1 cellular context compared by ENCODE assay signal in the genomic region with DNA sequence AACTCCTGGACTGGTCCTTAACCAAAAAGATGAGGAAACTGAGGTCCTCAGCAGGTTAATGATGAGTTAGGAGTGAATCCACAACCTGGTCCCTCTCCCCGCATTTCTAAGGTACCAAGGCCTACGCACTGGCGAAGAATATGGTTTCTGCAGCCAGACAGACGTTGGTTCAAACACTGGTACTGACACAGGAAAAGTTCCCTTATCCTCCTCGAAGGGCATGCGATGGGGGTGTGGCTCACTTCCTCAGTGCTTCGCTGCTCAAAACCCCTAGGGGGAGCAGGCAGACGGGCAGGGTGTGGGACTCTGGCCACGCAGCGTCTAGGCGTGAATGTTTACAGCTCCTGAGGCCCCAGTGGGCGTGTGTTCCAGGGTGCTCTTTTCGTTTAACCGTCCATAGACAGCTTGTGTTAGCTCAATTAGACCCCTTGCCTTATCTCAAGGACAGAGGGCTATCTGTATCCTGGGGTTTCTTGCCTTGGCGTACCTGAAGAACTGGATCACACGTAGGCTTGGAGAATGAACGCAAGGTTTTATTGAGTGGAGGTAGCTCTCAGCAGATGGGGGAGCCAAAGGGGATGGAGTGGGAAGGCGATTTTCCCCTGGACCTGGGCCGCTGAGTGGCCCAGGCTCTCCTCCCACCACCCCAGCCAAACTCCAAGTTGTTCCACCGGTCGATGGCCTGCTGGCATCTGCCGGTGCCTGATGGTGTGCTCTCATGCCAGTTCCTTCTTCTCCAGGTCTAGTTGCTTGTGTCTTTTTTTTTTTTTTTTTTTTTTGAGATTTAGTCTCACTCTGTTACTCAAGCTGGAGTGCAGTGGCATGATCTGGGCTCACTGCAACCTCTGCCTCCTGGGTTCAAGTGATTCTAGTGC.
TF ChIP-seq lines count a peak whose summit lies in the region.

No MANE protein-coding gene starts in this region.

TF ChIP-seq in HepG2, 621 proteins besides CTCF, POLR2A, EP300 and RAD21 (continued from another document):
- peak; percentile 79 for TF ChIP-seq SMC3 (IDR thresholded peaks at IDR 0.05; ENCODE audit: low read length)
- TF ChIP-seq ZSCAN31 (CRISPR knock-in tag; IDR thresholded peaks at IDR 0.05; ENCODE audit: low read depth): 0 out of 2 replicates have a peak, but pooled peaks have one; percentile 33
- TF ChIP-seq ZNF761 (CRISPR knock-in tag; conservative IDR thresholded peaks at IDR 0.05): peak; percentile 82; the same call in 1 of the 2 replicates
- TF ChIP-seq, protein P1, sequence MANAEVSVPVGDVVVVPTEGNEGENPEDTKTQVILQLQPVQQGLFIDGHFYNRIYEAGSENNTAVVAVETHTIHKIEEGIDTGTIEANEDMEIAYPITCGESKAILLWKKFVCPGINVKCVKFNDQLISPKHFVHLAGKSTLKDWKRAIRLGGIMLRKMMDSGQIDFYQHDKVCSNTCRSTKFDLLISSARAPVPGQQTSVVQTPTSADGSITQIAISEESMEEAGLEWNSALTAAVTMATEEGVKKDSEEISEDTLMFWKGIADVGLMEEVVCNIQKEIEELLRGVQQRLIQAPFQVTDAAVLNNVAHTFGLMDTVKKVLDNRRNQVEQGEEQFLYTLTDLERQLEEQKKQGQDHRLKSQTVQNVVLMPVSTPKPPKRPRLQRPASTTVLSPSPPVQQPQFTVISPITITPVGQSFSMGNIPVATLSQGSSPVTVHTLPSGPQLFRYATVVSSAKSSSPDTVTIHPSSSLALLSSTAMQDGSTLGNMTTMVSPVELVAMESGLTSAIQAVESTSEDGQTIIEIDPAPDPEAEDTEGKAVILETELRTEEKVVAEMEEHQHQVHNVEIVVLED (CRISPR knock-in tag; IDR thresholded peaks at IDR 0.05; ENCODE audit: borderline replicate concordance): no peak
- peak; percentile 85 for TF ChIP-seq ZNF264 (CRISPR knock-in tag; IDR thresholded peaks at IDR 0.05)
- no peak for TF ChIP-seq ZNF570 (CRISPR knock-in tag; IDR thresholded peaks at IDR 0.05; ENCODE audit: borderline replicate concordance)
- TF ChIP-seq NRL (CRISPR knock-in tag; IDR thresholded peaks at IDR 0.05; ENCODE audit: borderline replicate concordance): peak; percentile 25; the same call in 1 of the 2 replicates
- TF ChIP-seq, protein P2, sequence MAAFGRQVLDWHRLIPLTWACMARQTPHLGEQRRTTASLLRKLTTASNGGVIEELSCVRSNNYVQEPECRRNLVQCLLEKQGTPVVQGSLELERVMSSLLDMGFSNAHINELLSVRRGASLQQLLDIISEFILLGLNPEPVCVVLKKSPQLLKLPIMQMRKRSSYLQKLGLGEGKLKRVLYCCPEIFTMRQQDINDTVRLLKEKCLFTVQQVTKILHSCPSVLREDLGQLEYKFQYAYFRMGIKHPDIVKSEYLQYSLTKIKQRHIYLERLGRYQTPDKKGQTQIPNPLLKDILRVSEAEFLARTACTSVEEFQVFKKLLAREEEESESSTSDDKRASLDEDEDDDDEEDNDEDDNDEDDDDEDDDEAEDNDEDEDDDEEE (CRISPR knock-in tag; IDR thresholded peaks at IDR 0.05): no peak
- no peak for TF ChIP-seq PRPF4 (IDR thresholded peaks at IDR 0.05; ENCODE audit: low read depth, low read length, poor library complexity, severe bottlenecking)
- peak; percentile 87; the same call in 1 of the 2 replicates for TF ChIP-seq KDM4B (CRISPR knock-in tag; IDR thresholded peaks at IDR 0.05)
- TF ChIP-seq, protein P3, sequence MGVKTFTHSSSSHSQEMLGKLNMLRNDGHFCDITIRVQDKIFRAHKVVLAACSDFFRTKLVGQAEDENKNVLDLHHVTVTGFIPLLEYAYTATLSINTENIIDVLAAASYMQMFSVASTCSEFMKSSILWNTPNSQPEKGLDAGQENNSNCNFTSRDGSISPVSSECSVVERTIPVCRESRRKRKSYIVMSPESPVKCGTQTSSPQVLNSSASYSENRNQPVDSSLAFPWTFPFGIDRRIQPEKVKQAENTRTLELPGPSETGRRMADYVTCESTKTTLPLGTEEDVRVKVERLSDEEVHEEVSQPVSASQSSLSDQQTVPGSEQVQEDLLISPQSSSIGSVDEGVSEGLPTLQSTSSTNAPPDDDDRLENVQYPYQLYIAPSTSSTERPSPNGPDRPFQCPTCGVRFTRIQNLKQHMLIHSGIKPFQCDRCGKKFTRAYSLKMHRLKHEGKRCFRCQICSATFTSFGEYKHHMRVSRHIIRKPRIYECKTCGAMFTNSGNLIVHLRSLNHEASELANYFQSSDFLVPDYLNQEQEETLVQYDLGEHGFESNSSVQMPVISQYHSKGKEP (CRISPR knock-in tag; IDR thresholded peaks at IDR 0.05): no peak
- TF ChIP-seq, protein P4, sequence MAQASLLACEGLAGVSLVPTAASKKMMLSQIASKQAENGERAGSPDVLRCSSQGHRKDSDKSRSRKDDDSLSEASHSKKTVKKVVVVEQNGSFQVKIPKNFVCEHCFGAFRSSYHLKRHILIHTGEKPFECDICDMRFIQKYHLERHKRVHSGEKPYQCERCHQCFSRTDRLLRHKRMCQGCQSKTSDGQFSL (CRISPR knock-in tag; IDR thresholded peaks at IDR 0.05): peak; percentile 96; the same call in 1 of the 2 replicates
- peak; percentile 16; the same call in 1 of the 2 replicates for TF ChIP-seq HMG20A (CRISPR knock-in tag; IDR thresholded peaks at IDR 0.05; ENCODE audit: borderline replicate concordance)
- no peak for TF ChIP-seq ZNF720 (CRISPR knock-in tag; IDR thresholded peaks at IDR 0.05)
- no peak for TF ChIP-seq ZMYM2 (CRISPR knock-in tag; IDR thresholded peaks at IDR 0.05)
- 0 out of 2 replicates have a peak, but pooled peaks have one; percentile 61 for TF ChIP-seq ZNF543 (CRISPR knock-in tag; IDR thresholded peaks at IDR 0.05)
- peak; percentile 83; the same call in 1 of the 2 replicates for TF ChIP-seq ZNF33B (CRISPR knock-in tag; IDR thresholded peaks at IDR 0.05)
- no peak for TF ChIP-seq PAWR (CRISPR knock-in tag; IDR thresholded peaks at IDR 0.05; ENCODE audit: borderline replicate concordance)
- no peak for TF ChIP-seq HNRNPL (IDR thresholded peaks at IDR 0.05; ENCODE audit: low read depth, low read length)
- TF ChIP-seq GZF1 (CRISPR knock-in tag; IDR thresholded peaks at IDR 0.05): no peak
- no peak for TF ChIP-seq FOXA1 (IDR thresholded peaks at IDR 0.05)
- peak; percentile 21; the same call in 1 of the 2 replicates for TF ChIP-seq FOXA1 (CRISPR knock-in tag; IDR thresholded peaks at IDR 0.05)
- TF ChIP-seq CBX2 (IDR thresholded peaks at IDR 0.05; ENCODE audit: low read depth, low read length): no peak
- TF ChIP-seq CBX2 (CRISPR knock-in tag; IDR thresholded peaks at IDR 0.05; ENCODE audit: low read depth): no peak
- TF ChIP-seq, protein P5, sequence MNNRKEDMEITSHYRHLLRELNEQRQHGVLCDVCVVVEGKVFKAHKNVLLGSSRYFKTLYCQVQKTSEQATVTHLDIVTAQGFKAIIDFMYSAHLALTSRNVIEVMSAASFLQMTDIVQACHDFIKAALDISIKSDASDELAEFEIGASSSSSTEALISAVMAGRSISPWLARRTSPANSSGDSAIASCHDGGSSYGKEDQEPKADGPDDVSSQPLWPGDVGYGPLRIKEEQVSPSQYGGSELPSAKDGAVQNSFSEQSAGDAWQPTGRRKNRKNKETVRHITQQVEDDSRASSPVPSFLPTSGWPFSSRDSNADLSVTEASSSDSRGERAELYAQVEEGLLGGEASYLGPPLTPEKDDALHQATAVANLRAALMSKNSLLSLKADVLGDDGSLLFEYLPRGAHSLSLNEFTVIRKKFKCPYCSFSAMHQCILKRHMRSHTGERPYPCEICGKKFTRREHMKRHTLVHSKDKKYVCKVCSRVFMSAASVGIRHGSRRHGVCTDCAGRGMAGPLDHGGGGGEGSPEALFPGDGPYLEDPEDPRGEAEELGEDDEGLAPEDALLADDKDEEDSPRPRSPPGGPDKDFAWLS (CRISPR knock-in tag; IDR thresholded peaks at IDR 0.05; ENCODE audit: borderline replicate concordance): no peak
- peak; percentile 79; the same call in 1 of the 2 replicates for TF ChIP-seq RFXAP (CRISPR knock-in tag; IDR thresholded peaks at IDR 0.05; ENCODE audit: borderline replicate concordance)
- TF ChIP-seq SKI (IDR thresholded peaks at IDR 0.05; ENCODE audit: partially characterized antibody): no peak
- TF ChIP-seq, protein P6, sequence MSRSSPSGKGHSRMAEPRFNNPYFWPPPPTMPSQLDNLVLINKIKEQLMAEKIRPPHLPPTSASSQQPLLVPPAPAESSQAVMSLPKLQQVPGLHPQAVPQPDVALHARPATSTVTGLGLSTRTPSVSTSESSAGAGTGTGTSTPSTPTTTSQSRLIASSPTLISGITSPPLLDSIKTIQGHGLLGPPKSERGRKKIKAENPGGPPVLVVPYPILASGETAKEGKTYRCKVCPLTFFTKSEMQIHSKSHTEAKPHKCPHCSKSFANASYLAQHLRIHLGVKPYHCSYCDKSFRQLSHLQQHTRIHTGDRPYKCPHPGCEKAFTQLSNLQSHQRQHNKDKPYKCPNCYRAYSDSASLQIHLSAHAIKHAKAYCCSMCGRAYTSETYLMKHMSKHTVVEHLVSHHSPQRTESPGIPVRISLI (CRISPR knock-in tag; IDR thresholded peaks at IDR 0.05; ENCODE audit: borderline replicate concordance): peak; percentile 63; the same call in 1 of the 2 replicates
- TF ChIP-seq HNRNPK (IDR thresholded peaks at IDR 0.05; ENCODE audit: low read depth, low read length, poor library complexity, severe bottlenecking): no peak
- 0 out of 2 replicates have a peak, but pooled peaks have one; percentile 65 for TF ChIP-seq ZNF138 (CRISPR knock-in tag; IDR thresholded peaks at IDR 0.05; ENCODE audit: low read depth)
- peak; percentile 91 for TF ChIP-seq FOXC1 (CRISPR knock-in tag; IDR thresholded peaks at IDR 0.05; ENCODE audit: borderline replicate concordance)
